Comparison of ENCODE assay signal across 21 cellular contexts in genomic region chr1:80779278-80779677, GRCh38.
DNase-seq lines count a peak whose midpoint lies in the region; ATAC-seq and TF ChIP-seq lines count a peak whose summit lies in the region.
"Had no signal": no experiment of that assay in that cellular context is flagged by ENCODE, and none has a peak within 500 bp of the region (broad histone marks: within the 10 kb centered on the region; RNA-seq: fewer than 3 reads in every experiment).

No MANE protein-coding gene starts in this region.

- peaks cover 7% of the 10 kb centered on the region for H3K4me1 ChIP-seq in endodermal cell (ENCODE audit: control insufficient read depth, insufficient read depth, low read length)
- H3K4me1 ChIP-seq: A549; BLaER1 treated with 17β-estradiol and CSF1 and Interleukin-3, amounts not matched to agents 10 nM and 100 nM had no signal

- no peaks in the 10 kb centered on the region for H3K27me3 ChIP-seq in endodermal cell (ENCODE audit: control insufficient read depth, insufficient read depth, low read length, poor library complexity, severe bottlenecking)
- H3K27me3 ChIP-seq: BLaER1 treated with 17β-estradiol and CSF1 and Interleukin-3, amounts not matched to agents 10 nM and 100 nM had no signal

- H3K4me3 Mint-ChIP-seq in endodermal cell (no peak overlapping the region), neural crest cell (no peak overlapping the region)
- H3K4me3 Mint-ChIP-seq: CD8-positive, alpha-beta T cell had no signal

- H3K9ac ChIP-seq in endodermal cell (ENCODE audit: extremely low read depth, low read length, poor library complexity, severe bottlenecking), result no peak overlapping the region
- H3K9ac ChIP-seq: BLaER1 treated with 17β-estradiol and CSF1 and Interleukin-3, amounts not matched to agents 10 nM and 100 nM had no signal

- H3K27me3 Mint-ChIP-seq in endodermal cell (ENCODE audit: insufficient read depth) (peaks cover 1% of the 10 kb centered on the region), neural crest cell (ENCODE audit: low read depth) (no peaks in the 10 kb centered on the region)

- H3K36me3 Mint-ChIP-seq in endodermal cell (ENCODE audit: low read depth), result no peaks in the 10 kb centered on the region
- H3K36me3 Mint-ChIP-seq in neural crest cell (ENCODE audit: low read depth), result peaks cover 12% of the 10 kb centered on the region
- H3K36me3 Mint-ChIP-seq: CD8-positive, alpha-beta T cell had no signal

- in situ Hi-C loops in ACHN (cut with HindIII; ENCODE audit: low pct_ligation_motif_present, low pct_unique_long_range_greater_than_20kb, low sequenced_read_pairs), result no loop called here

- TF ChIP-seq CTCF in GM12872 (IDR thresholded peaks at IDR 0.05; ENCODE audit: insufficient read depth, low read depth, low read length), result peak; percentile 22; the same call in 1 of the 3 replicates
- peak; percentile 62 for TF ChIP-seq CTCF in endodermal cell (conservative IDR thresholded peaks at IDR 0.05)
- no peak for TF ChIP-seq CTCF in neural crest cell (conservative IDR thresholded peaks at IDR 0.05)

- no peaks in the 10 kb centered on the region for H3K9me3 ChIP-seq in endodermal cell (ENCODE audit: control insufficient read depth, low read length)
- H3K9me3 ChIP-seq: A549; BLaER1 treated with 17β-estradiol and CSF1 and Interleukin-3, amounts not matched to agents 10 nM and 100 nM had no signal

- DNase-seq in NAMALWA (ENCODE audit: low spot score) (peak; percentile 4), endodermal cell (peak; percentile 54), neural crest cell (ENCODE audit: low read depth, low spot score) (no peak), ACHN (no peak), NCI-H2196 treated with DMSO at 0.1 percent for 48 hours (lab: John Stamatoyannopoulos, UW; ENCODE audit: unreplicated experiment) (no peak)
- no peak for DNase-seq in activated CD8-positive, alpha-beta memory T cell treated with anti-CD3 and anti-CD28 coated beads, Interleukin-2, amount 50 U/mL, for 4 hours
- DNase-seq: Calu3; CD8-positive, alpha-beta T cell; GOT3; KG1; NCI-H1694 treated with DMSO at 0.1 percent for 48 hours; NCI-H226; NCI-H524; NCI-H82; OCI-M1; Right ventricle myocardium superior had no signal

- H3K36me3 ChIP-seq in endodermal cell (ENCODE audit: control insufficient read depth, insufficient read depth, low read length), result no peaks in the 10 kb centered on the region
- H3K36me3 ChIP-seq: BLaER1 treated with 17β-estradiol and CSF1 and Interleukin-3, amounts not matched to agents 10 nM and 100 nM had no signal

- WGBS in endodermal cell (ENCODE audit: insufficient coverage in 1 of 2, insufficient read length in 1 of 2), 2 experiments, result 96 to 100% methylated on average over 1 to 2 of the region's 2 CpGs

- no peak overlapping the region for H3K27ac ChIP-seq in endodermal cell (ENCODE audit: low read depth, low read length)
- H3K27ac ChIP-seq: A549; BLaER1 treated with 17β-estradiol and CSF1 and Interleukin-3, amounts not matched to agents 10 nM and 100 nM; SK-N-MC had no signal

- H3K4me1 Mint-ChIP-seq in endodermal cell (peaks cover 27% of the 10 kb centered on the region), neural crest cell (no peaks in the 10 kb centered on the region)

- H3K4me3 ChIP-seq in endodermal cell (ENCODE audit: low read length), result no peak overlapping the region
- H3K4me3 ChIP-seq: A549; BLaER1 treated with 17β-estradiol and CSF1 and Interleukin-3, amounts not matched to agents 10 nM and 100 nM; SK-N-MC had no signal

- H3K27ac Mint-ChIP-seq in endodermal cell (no peak overlapping the region), neural crest cell (ENCODE audit: unreplicated experiment) (peak overlapping the region; percentile 71)
- H3K27ac Mint-ChIP-seq: CD8-positive, alpha-beta T cell had no signal

- no peak for ATAC-seq in GM18861 (IDR thresholded peaks at IDR 0.05; ENCODE audit: unreplicated experiment)
- ATAC-seq: A549; CD8-positive, alpha-beta T cell had no signal

- H3K9me3 Mint-ChIP-seq in endodermal cell (peaks cover 2% of the 10 kb centered on the region), neural crest cell (peaks cover 15% of the 10 kb centered on the region)

Comparison
In these comparisons a context has a peak if more than half of its experiments do, and no peak if none do; other contexts are left out.
1. DNase-seq: peak in NAMALWA (single experiment) and endodermal cell (single experiment); none in neural crest cell (single experiment), ACHN (single experiment), NCI-H2196 treated with DMSO at 0.1 percent for 48 hours (single experiment) and activated CD8-positive, alpha-beta memory T cell treated with anti-CD3 and anti-CD28 coated beads, Interleukin-2, amount 50 U/mL, for 4 hours (single experiment).